Comparison of ENCODE assay signal across 22 cellular contexts in genomic region chr22:25979968-25980367, GRCh38.
"Had no signal": no experiment of that assay in that cellular context is flagged by ENCODE, and none has a peak within 500 bp of the region (broad histone marks: within the 10 kb centered on the region; RNA-seq: fewer than 3 reads in every experiment).

No MANE protein-coding gene starts in this region.

- H3K36me3 ChIP-seq: colonic mucosa, esophagus muscularis mucosa, esophagus squamous epithelium, gastrocnemius medialis, gastroesophageal sphincter had no signal

- H3K27ac ChIP-seq: colonic mucosa, coronary artery, dorsolateral prefrontal cortex, epithelial cell of prostate, esophagus muscularis mucosa, esophagus squamous epithelium, foreskin keratinocyte, gastroesophageal sphincter had no signal

- H3K4me1 ChIP-seq: colonic mucosa, esophagus squamous epithelium, foreskin keratinocyte, gastroesophageal sphincter had no signal

- DNase-seq: colonic mucosa; cortex of kidney; dermis blood vessel endothelial cell; dorsolateral prefrontal cortex; effector CD4-positive, alpha-beta T cell; effector CD8-positive, alpha-beta T cell; effector memory CD4-positive, alpha-beta T cell; effector memory CD8-positive, alpha-beta T cell; endodermal cell; erythroblast; esophagus squamous epithelium; foreskin fibroblast; foreskin keratinocyte; foreskin melanocyte; gastrocnemius medialis; glutamatergic neuron; heart left ventricle had no signal

- H3K9me3 ChIP-seq: colonic mucosa, esophagus squamous epithelium, gastrocnemius medialis had no signal

- H3K4me3 ChIP-seq: colonic mucosa, coronary artery, dorsolateral prefrontal cortex, esophagus muscularis mucosa, esophagus squamous epithelium, gastrocnemius medialis, gastroesophageal sphincter, heart left ventricle had no signal

- H3K27me3 ChIP-seq: colonic mucosa, foreskin keratinocyte, gastrocnemius medialis, heart left ventricle had no signal

- ATAC-seq: effector memory CD8-positive, alpha-beta T cell; esophagus mucosa; foreskin keratinocyte; gastroesophageal sphincter had no signal
